Comparison of ENCODE assay signal across 15 cellular contexts in the genomic region with DNA sequence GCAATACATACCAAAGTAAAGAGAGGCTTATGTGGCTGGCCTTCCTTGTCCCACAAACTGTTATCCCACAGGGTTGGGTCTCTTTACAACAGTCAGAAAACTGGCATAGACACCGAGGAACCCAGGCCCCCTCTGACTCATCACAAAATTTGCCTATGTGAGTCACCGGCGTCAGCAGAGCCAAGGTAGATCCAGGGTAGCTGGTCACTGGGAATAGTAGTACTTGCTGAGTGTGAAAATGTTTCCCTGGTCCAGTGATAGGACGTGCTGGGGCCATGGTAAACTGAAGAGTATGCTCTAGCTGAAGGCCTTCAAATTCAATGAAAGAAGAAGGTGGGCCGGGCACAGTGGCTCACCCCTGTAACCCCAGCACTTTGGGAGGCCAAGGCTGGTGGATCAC. TPM values are rescaled to one million over a fixed set of nuclear protein-coding genes. Genes with fewer than 3 reads are reported as not detected.
DNase-seq lines count a peak whose midpoint lies in the region; ATAC-seq, FAIRE-seq and TF ChIP-seq lines count a peak whose summit lies in the region.
"Had no signal": no experiment of that assay in that cellular context is flagged by ENCODE, and none has a peak within 500 bp of the region (broad histone marks: within the 10 kb centered on the region; RNA-seq: fewer than 3 reads in every experiment).

No MANE protein-coding gene starts in this region.

- TF ChIP-seq RAD21 in K562 (CRISPR knock-in tag; conservative IDR thresholded peaks at IDR 0.05 in 1 of 2, IDR thresholded peaks at IDR 0.05 in 1 of 2): no peak

- no peak for TF ChIP-seq POLR2A in K562 (conservative IDR thresholded peaks at IDR 0.05)

- TF ChIP-seq EP300 in K562 (IDR thresholded peaks at IDR 0.05; ENCODE audit: low read length): no peak

- DNase-seq in DMS53 (lab: John Stamatoyannopoulos, UW) (peak; percentile 78), HT1080 (ENCODE audit: low read depth) (peak; percentile 72), K562 (ENCODE audit: extremely low read depth in 1 of 4, low spot score in 3 of 4) (peak; percentile 28 to 67 (median 41)), lung (ENCODE audit: low spot score) (no peak), activated gamma-delta T cell (lab: John Stamatoyannopoulos, UW) (no peak), HEK293T (ENCODE audit: extremely low spot score) (no peak)
- DNase-seq: activated gamma-delta T cell treated with Interleukin-2 at 50 U/mL for 16 hours; CD8-positive, alpha-beta memory T cell; effector memory CD4-positive, alpha-beta T cell; kidney; NCI-H1417 treated with DMSO at 0.1 percent for 48 hours; ovary; tibial artery had no signal

- peak overlapping the region; percentile 60; the same call in 1 of the 2 replicates for H2AFZ ChIP-seq in K562 (ENCODE audit: low read depth, low read length)

- no TSS peak for BruUV-seq in K562 (replicated peaks; lab: Mats Ljungman, UMichigan)

- H3K9ac ChIP-seq in K562 (ENCODE audit: insufficient read depth in 1 of 2, low read depth in 2 of 2, low read length in 2 of 2): peak overlapping the region in 1 of 2 experiments; percentile 68; a peak in 1 of 4 replicates

- H3K9me3 ChIP-seq in K562 (replicated peaks; ENCODE audit: control insufficient read depth, insufficient read depth, low read depth, low read length): peaks cover 9% of the 10 kb centered on the region
- H3K9me3 ChIP-seq in lung (ENCODE audit: control insufficient read depth in 2 of 2, insufficient read depth in 1 of 2, low read length in 1 of 2): peaks cover 0 to 8% of the 10 kb centered on the region in 2 donors
- H3K9me3 ChIP-seq: ovary had no signal

- H3K4me3 ChIP-seq in K562 (no peak overlapping the region), lung (no peak overlapping the region)
- H3K4me3 ChIP-seq: ovary, tibial artery had no signal

- ATAC-seq in K562 (peak; percentile 81), lung (ENCODE audit: insufficient read depth, low FRiP score) (peak; percentile 78), HG02763 (IDR thresholded peaks at IDR 0.05; ENCODE audit: unreplicated experiment) (no peak), GM18519 (IDR thresholded peaks at IDR 0.05; ENCODE audit: low FRiP score, unreplicated experiment) (no peak)

- H3K36me3 ChIP-seq in K562 (ENCODE audit: control insufficient read depth, insufficient read depth, low read length): no peaks in the 10 kb centered on the region
- H3K36me3 ChIP-seq in lung (ENCODE audit: control insufficient read depth in 2 of 2, insufficient read depth in 2 of 2, low read length in 2 of 2): no peaks in the 10 kb centered on the region
- H3K36me3 ChIP-seq: ovary, tibial artery had no signal

- in situ Hi-C loops in K562 (cut with MboI): no loop called here

- CTCF ChIA-PET in K562 (lab: Yijun Ruan, JAX; ENCODE audit: low intra/inter-chr PET ratio) (no interaction called here), HEK293T (lab: Yijun Ruan, JAX) (no interaction called here)

- no peak for TF ChIP-seq CTCF in K562 (IDR thresholded peaks at IDR 0.05 in 2 of 3, conservative IDR thresholded peaks at IDR 0.05 in 1 of 3; ENCODE audit: insufficient read depth in 2 of 3, low read depth in 1 of 3, low read length in 3 of 3)
- TF ChIP-seq CTCF in lung (IDR thresholded peaks at IDR 0.05; ENCODE audit: control extremely low read depth, extremely low read depth): no peak

- peak; percentile 70 for FAIRE-seq in K562 (lab: Jason Lieb, UNC)
- FAIRE-seq: kidney had no signal

- H3K9me1 ChIP-seq in K562 (ENCODE audit: control insufficient read depth, insufficient read depth, low read length): no peaks in the 10 kb centered on the region

- no peak overlapping the region for H3K4me2 ChIP-seq in K562 (ENCODE audit: insufficient read depth, low read length)

- intact Hi-C loops in K562 (cut with micrococcal nuclease): no loop called here

- peaks cover 10% of the 10 kb centered on the region in 2 experiments; a peak in 3 of 5 replicates for H3K4me1 ChIP-seq in K562 (replicated peaks in 1 of 2; ENCODE audit: control insufficient read depth in 2 of 2, insufficient read depth in 2 of 2, low read length in 2 of 2)
- H3K4me1 ChIP-seq in lung (ENCODE audit: control insufficient read depth in 2 of 2, insufficient read depth in 2 of 2, low read length in 2 of 2): peaks cover 0 to 4% of the 10 kb centered on the region in 2 donors
- H3K4me1 ChIP-seq: tibial artery had no signal

- no peaks in the 10 kb centered on the region for H4K20me1 ChIP-seq in K562 (replicated peaks; ENCODE audit: control insufficient read depth, insufficient read depth, low read length)

- WGBS in K562 (ENCODE audit: insufficient coverage, low coverage, missing lambda C conversion rate): 30% methylated on average over 5 of the region's 5 CpGs
- 73 to 86% methylated on average over 5 of the region's 5 CpGs for WGBS in lung, 2 donors

- POLR2A ChIA-PET in K562 (lab: Yijun Ruan, JAX): no interaction called here
- POLR2A ChIA-PET in HEK293T (lab: Yijun Ruan, JAX): no interaction called here

- no peaks in the 10 kb centered on the region for H3K79me2 ChIP-seq in K562 (ENCODE audit: control insufficient read depth, insufficient read depth, low read length)

- H3K27me3 ChIP-seq in K562 (ENCODE audit: control insufficient read depth in 2 of 2, insufficient read depth in 2 of 2, low read length in 2 of 2) (no peaks in the 10 kb centered on the region), lung (ENCODE audit: control insufficient read depth, insufficient read depth) (no peaks in the 10 kb centered on the region)
- H3K27me3 ChIP-seq: ovary, tibial artery had no signal

- peak overlapping the region; percentile 36; the same call in 1 of the 3 replicates for H3K27ac ChIP-seq in K562 (ENCODE audit: extremely low read depth, low read depth, low read length)
- H3K27ac ChIP-seq in lung (ENCODE audit: low read depth in 1 of 2, low read length in 1 of 2): no peak overlapping the region
- H3K27ac ChIP-seq: ovary, tibial artery had no signal

TF ChIP-seq in K562, 482 proteins besides CTCF, POLR2A, EP300 and RAD21 (continues in another document):
- no peak for TF ChIP-seq PHTF2 (CRISPR knock-in tag; IDR thresholded peaks at IDR 0.05)
- no peak for TF ChIP-seq ZC3H8 (IDR thresholded peaks at IDR 0.05)
- peak; percentile 66 for TF ChIP-seq ZNF316 (IDR thresholded peaks at IDR 0.05)
- TF ChIP-seq, protein P1, sequence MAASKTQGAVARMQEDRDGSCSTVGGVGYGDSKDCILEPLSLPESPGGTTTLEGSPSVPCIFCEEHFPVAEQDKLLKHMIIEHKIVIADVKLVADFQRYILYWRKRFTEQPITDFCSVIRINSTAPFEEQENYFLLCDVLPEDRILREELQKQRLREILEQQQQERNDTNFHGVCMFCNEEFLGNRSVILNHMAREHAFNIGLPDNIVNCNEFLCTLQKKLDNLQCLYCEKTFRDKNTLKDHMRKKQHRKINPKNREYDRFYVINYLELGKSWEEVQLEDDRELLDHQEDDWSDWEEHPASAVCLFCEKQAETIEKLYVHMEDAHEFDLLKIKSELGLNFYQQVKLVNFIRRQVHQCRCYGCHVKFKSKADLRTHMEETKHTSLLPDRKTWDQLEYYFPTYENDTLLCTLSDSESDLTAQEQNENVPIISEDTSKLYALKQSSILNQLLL (CRISPR knock-in tag; IDR thresholded peaks at IDR 0.05; ENCODE audit: borderline replicate concordance): no peak
- peak; percentile 77 for TF ChIP-seq FOSL1 (tag; conservative IDR thresholded peaks at IDR 0.05)
- 0 out of 2 replicates have a peak, but pooled peaks have one; percentile 20 for TF ChIP-seq CREM (IDR thresholded peaks at IDR 0.05; ENCODE audit: low read depth)
- peak; percentile 58; the same call in 1 of the 2 replicates for TF ChIP-seq NFE2 (IDR thresholded peaks at IDR 0.05; ENCODE audit: low read depth)

TF ChIP-seq in HEK293T, 16 proteins besides CTCF, POLR2A, EP300 and RAD21 (continues in another document):
- TF ChIP-seq CTBP1 (IDR thresholded peaks at IDR 0.05; ENCODE audit: borderline replicate concordance): no peak
- no peak for TF ChIP-seq HDGF (IDR thresholded peaks at IDR 0.05; ENCODE audit: borderline replicate concordance)
- no peak for TF ChIP-seq NFRKB (IDR thresholded peaks at IDR 0.05)
- TF ChIP-seq FOXA1 (IDR thresholded peaks at IDR 0.05): no peak
- TF ChIP-seq, protein P2, sequence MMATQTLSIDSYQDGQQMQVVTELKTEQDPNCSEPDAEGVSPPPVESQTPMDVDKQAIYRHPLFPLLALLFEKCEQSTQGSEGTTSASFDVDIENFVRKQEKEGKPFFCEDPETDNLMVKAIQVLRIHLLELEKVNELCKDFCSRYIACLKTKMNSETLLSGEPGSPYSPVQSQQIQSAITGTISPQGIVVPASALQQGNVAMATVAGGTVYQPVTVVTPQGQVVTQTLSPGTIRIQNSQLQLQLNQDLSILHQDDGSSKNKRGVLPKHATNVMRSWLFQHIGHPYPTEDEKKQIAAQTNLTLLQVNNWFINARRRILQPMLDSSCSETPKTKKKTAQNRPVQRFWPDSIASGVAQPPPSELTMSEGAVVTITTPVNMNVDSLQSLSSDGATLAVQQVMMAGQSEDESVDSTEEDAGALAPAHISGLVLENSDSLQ (IDR thresholded peaks at IDR 0.05): no peak
- TF ChIP-seq ELF4 (IDR thresholded peaks at IDR 0.05): no peak
- TF ChIP-seq TARDBP (IDR thresholded peaks at IDR 0.05): no peak
- TF ChIP-seq LEF1 (IDR thresholded peaks at IDR 0.05; ENCODE audit: borderline replicate concordance): no peak
- TF ChIP-seq SUZ12 (IDR thresholded peaks at IDR 0.05): no peak

RNA-seq across cellular contexts. Expression of a gene that starts 27.1 kb away (rescaled TPM):
- 26.0 and 34.8 TPM in 2 replicates for total RNA-seq in HT1080 (2014; rRNA removed; shearing (Covaris generic))
- 18.9 and 28.9 TPM in 2 replicates for polyA plus RNA-seq in HT1080 (2015; cell fraction: cytosol; rRNA removed)
- 65.0 and 66.3 TPM in 2 replicates for polyA plus RNA-seq in HT1080 (2015; cell fraction: nucleus; rRNA removed)
- 19.4 and 45.9 TPM in 2 replicates for total RNA-seq in K562 (2011; cell fraction: chromatin; rRNA removed; ENCODE audit: low replicate concordance)
- total RNA-seq in K562 (2011; cell fraction: nucleolus; rRNA removed): 7.0 and 9.3 TPM in 2 replicates
- total RNA-seq in K562 (2011; cell fraction: nucleoplasm; rRNA removed): 15.2 and 16.4 TPM in 2 replicates
- total RNA-seq in K562 (2014; rRNA removed) (11.5 and 19.1 TPM in 2 replicates), K562 (2014; rRNA removed; fragmentation: Illumina TruSeq; extraction: Trizol) (16.2 and 20.0 TPM in 2 replicates), K562 (2015; rRNA removed; fragmentation: Illumina TruSeq; extraction: Trizol) (15.5 and 15.6 TPM in 2 replicates), K562 (2021) (14.1 and 14.3 TPM in 2 replicates), lung (100 to 1,000 TPM in 1 of 2 donors, 10 to 100 TPM in 1; 57.3 to 110 TPM)
- polyA plus RNA-seq in K562 (2011; rRNA removed) (5.7 and 6.7 TPM in 2 replicates), K562 (2014; fragmentation: Illumina TruSeq; extraction: Trizol) (4.2 and 4.8 TPM in 2 replicates), K562 (2014; fragmentation: Nextera tagmentation; extraction: Ambion mirVana) (1 to 10 TPM; 4.4 to 9.7 TPM), K562 (2014; rRNA removed) (4.3 and 5.5 TPM in 2 replicates), lung (10 to 100 TPM; 16.5 to 19.6 TPM)
- 1.4 and 2.6 TPM in 2 replicates for polyA plus RNA-seq in K562 (2011; cell fraction: cytosol; rRNA removed)
- polyA plus RNA-seq in K562 (2011; cell fraction: nucleus; rRNA removed): 4.0 and 4.2 TPM in 2 replicates
- 7.3 and 9.6 TPM in 2 replicates for polyA plus RNA-seq in K562 (2012)
- 30.7 and 32.7 TPM in 2 replicates for polyA minus RNA-seq in K562 (2011; rRNA and poly(A)+ RNA removed)
- polyA minus RNA-seq in K562 (2011; cell fraction: cytosol; rRNA and poly(A)+ RNA removed): 14.4 and 18.0 TPM in 2 replicates
- polyA minus RNA-seq in K562 (2011; cell fraction: nucleus; rRNA and poly(A)+ RNA removed): 5.0 and 8.0 TPM in 2 replicates

Comparison
In these comparisons a context has a peak if more than half of its experiments do, and no peak if none do; other contexts are left out.
1. DNase-seq: peak in DMS53 (single experiment), HT1080 (single experiment) and K562 (4 of 4); none in lung (single experiment), activated gamma-delta T cell (single experiment) and HEK293T (single experiment).
2. ATAC-seq: peak in K562 (single experiment) and lung (single experiment); none in HG02763 (single experiment) and GM18519 (single experiment).